ENCODE assay signal across 11 cellular contexts in genomic region chr10:17238445-17239275, GRCh38. TPM values are rescaled to one million over a fixed set of nuclear protein-coding genes. Genes with fewer than 3 reads are reported as not detected.
DNase-seq lines count a peak whose midpoint lies in the region; ATAC-seq and TF ChIP-seq lines count a peak whose summit lies in the region.
"Had no signal": no experiment of that assay in that cellular context is flagged by ENCODE, and none has a peak within 500 bp of the region (broad histone marks: within the 10 kb centered on the region; RNA-seq: fewer than 3 reads in every experiment).

No MANE protein-coding gene starts in this region.

- 51% methylated on average over 12 of the region's 12 CpGs for WGBS in right cardiac atrium

- H3K9me3 ChIP-seq in right cardiac atrium (ENCODE audit: control insufficient read depth, low read length) (no peaks in the 10 kb centered on the region), upper lobe of right lung (no peaks in the 10 kb centered on the region)

- no peak overlapping the region for H3K4me3 Mint-ChIP-seq in activated naive CD4-positive, alpha-beta T cell treated with anti-CD3 and anti-CD28 coated beads, Interleukin-2, amount 50 U/mL, for 24 hours
- no peak overlapping the region for H3K4me3 Mint-ChIP-seq in activated naive CD4-positive, alpha-beta T cell treated with anti-CD3 and anti-CD28 coated beads, Interleukin-2, amount 10 ng/mL, durations not matched to agents 7 days and 5 days

- H3K4me1 ChIP-seq in right cardiac atrium (ENCODE audit: control insufficient read depth, insufficient read depth, low read length), result no peaks in the 10 kb centered on the region
- H3K4me1 ChIP-seq in upper lobe of right lung, result peaks cover 17% of the 10 kb centered on the region

- H3K27me3 Mint-ChIP-seq in activated naive CD4-positive, alpha-beta T cell treated with anti-CD3 and anti-CD28 coated beads, Interleukin-2, amount 50 U/mL, for 24 hours, result no peaks in the 10 kb centered on the region
- H3K27me3 Mint-ChIP-seq in activated naive CD4-positive, alpha-beta T cell treated with anti-CD3 and anti-CD28 coated beads, Interleukin-2, amount 10 ng/mL, durations not matched to agents 7 days and 5 days, result no peaks in the 10 kb centered on the region

- H3K27me3 ChIP-seq in right cardiac atrium (ENCODE audit: control insufficient read depth, insufficient read depth) (no peaks in the 10 kb centered on the region), upper lobe of right lung (no peaks in the 10 kb centered on the region)

- intact Hi-C loops in right cardiac atrium (cut with DNase I), result no loop called here
- intact Hi-C loops in upper lobe of right lung (cut with DNase I), result no loop called here
- intact Hi-C loops in posterior vena cava (cut with DNase I), result no loop called here

- peak overlapping the region; percentile 31 for H3K27ac Mint-ChIP-seq in activated naive CD4-positive, alpha-beta T cell treated with anti-CD3 and anti-CD28 coated beads, Interleukin-2, amount 50 U/mL, for 24 hours
- no peak overlapping the region for H3K27ac Mint-ChIP-seq in activated naive CD4-positive, alpha-beta T cell treated with anti-CD3 and anti-CD28 coated beads, Interleukin-2, amount 10 ng/mL, durations not matched to agents 7 days and 5 days

- H3K27ac ChIP-seq in right cardiac atrium (ENCODE audit: low read length) (peak overlapping the region; percentile 53), upper lobe of right lung (peak overlapping the region; percentile 13)

- DNase-seq in activated naive CD4-positive, alpha-beta T cell treated with anti-CD3 and anti-CD28 coated beads, Interleukin-2, amount 10 ng/mL, durations not matched to agents 7 days and 5 days, result no peak
- peak; percentile 89 for DNase-seq in astrocyte of the hippocampus (ENCODE audit: low read depth, low spot score)
- DNase-seq in right cardiac atrium, result peak in 1 of 3 donors; percentile 62
- no peak for DNase-seq in upper lobe of right lung
- no peak for DNase-seq in posterior vena cava (ENCODE audit: low spot score)
- DNase-seq in NCI-H526 treated with DMSO at 0.1 percent for 48 hours (lab: John Stamatoyannopoulos, UW), result no peak
- DNase-seq: glutamatergic neuron, NCI-H526 had no signal

- TF ChIP-seq CTCF in upper lobe of right lung (IDR thresholded peaks at IDR 0.05), result no peak

- CTCF ChIA-PET in activated naive CD4-positive, alpha-beta T cell treated with anti-CD3 and anti-CD28 coated beads, Interleukin-2, amount 10 ng/mL, durations not matched to agents 7 days and 5 days (lab: Charles Lee), result no interaction called here

- H3K4me1 Mint-ChIP-seq in activated naive CD4-positive, alpha-beta T cell treated with anti-CD3 and anti-CD28 coated beads, Interleukin-2, amount 50 U/mL, for 24 hours, result peaks cover 44% of the 10 kb centered on the region
- peaks cover 34% of the 10 kb centered on the region for H3K4me1 Mint-ChIP-seq in activated naive CD4-positive, alpha-beta T cell treated with anti-CD3 and anti-CD28 coated beads, Interleukin-2, amount 10 ng/mL, durations not matched to agents 7 days and 5 days

- H3K36me3 ChIP-seq in upper lobe of right lung, result peaks cover 47% of the 10 kb centered on the region

- H3K36me3 Mint-ChIP-seq in activated naive CD4-positive, alpha-beta T cell treated with anti-CD3 and anti-CD28 coated beads, Interleukin-2, amount 50 U/mL, for 24 hours, result peaks cover 15% of the 10 kb centered on the region
- peaks cover 44% of the 10 kb centered on the region for H3K36me3 Mint-ChIP-seq in activated naive CD4-positive, alpha-beta T cell treated with anti-CD3 and anti-CD28 coated beads, Interleukin-2, amount 10 ng/mL, durations not matched to agents 7 days and 5 days

- ATAC-seq in right cardiac atrium (peak; percentile 57 to 64), upper lobe of right lung (peak; percentile 13), HG02938 (IDR thresholded peaks at IDR 0.05; ENCODE audit: unreplicated experiment) (no peak)

- H3K4me3 ChIP-seq in right cardiac atrium (ENCODE audit: low read length) (no peak overlapping the region), upper lobe of right lung (no peak overlapping the region)
- H3K4me3 ChIP-seq: skin epidermis had no signal

- no peaks in the 10 kb centered on the region for H3K9me3 Mint-ChIP-seq in activated naive CD4-positive, alpha-beta T cell treated with anti-CD3 and anti-CD28 coated beads, Interleukin-2, amount 50 U/mL, for 24 hours
- no peaks in the 10 kb centered on the region for H3K9me3 Mint-ChIP-seq in activated naive CD4-positive, alpha-beta T cell treated with anti-CD3 and anti-CD28 coated beads, Interleukin-2, amount 10 ng/mL, durations not matched to agents 7 days and 5 days

RNA-seq across cellular contexts. Expression of gene VIM, which starts 10.6 kb away (rescaled TPM):
- total RNA-seq in right cardiac atrium (100 to 1,000 TPM; 772 to 952 (median 847) TPM), upper lobe of right lung (1,272 TPM), posterior vena cava (1,000 to 10,000 TPM; 2,278 to 2,643 TPM)
- polyA plus RNA-seq in right cardiac atrium, result 724 TPM

RNA-seq across cellular contexts. Expression of gene TRDMT1, which starts 37.2 kb away (rescaled TPM):
- 1 to 10 TPM; 4.5 to 6.9 (median 5.4) TPM for total RNA-seq in right cardiac atrium
- 2.1 TPM for polyA plus RNA-seq in right cardiac atrium
- total RNA-seq in upper lobe of right lung, result 9.2 TPM
- total RNA-seq in posterior vena cava, result 10 to 100 TPM in 1 of 2 donors, 1 to 10 TPM in 1; 9.5 to 11.0 TPM
